ENCODE assay signal across 1 cellular context in the genomic region with DNA sequence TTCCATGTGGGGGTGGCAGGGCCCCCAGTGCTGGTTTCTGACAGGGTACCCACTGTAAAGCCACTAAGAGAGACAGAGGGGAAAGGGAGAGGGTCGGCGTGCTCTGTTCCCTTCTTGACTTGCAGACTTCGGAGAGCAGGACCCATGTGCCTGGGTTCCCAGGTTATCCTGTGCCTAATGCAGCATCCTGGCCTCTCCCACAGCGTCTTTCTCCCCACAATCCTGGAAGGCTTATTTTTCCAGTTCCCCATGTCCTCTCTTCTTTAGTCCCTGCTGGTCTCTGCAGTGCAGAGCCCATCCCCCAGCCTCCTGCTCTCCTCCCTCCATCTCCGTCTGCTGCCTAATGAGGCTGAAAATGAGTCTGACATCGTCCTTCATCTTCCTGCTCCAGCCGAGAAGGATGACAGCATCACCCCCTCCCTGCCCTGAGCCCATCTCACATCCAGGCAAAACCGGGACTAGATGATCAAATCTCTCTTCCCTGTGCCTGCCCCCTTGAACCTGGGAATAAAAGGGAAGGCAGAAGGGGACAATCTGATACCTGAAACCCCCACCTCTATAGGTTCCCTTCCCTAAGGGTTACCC.
A peak's percentile ranks its signal among the peaks of the same experiment; 100 is the strongest.
TF ChIP-seq lines count a peak whose summit lies in the region.

No MANE protein-coding gene starts in this region.

TF ChIP-seq in HEK293, 187 proteins besides CTCF, POLR2A, EP300 and RAD21 (continued from another document):
- TF ChIP-seq, protein P1, sequence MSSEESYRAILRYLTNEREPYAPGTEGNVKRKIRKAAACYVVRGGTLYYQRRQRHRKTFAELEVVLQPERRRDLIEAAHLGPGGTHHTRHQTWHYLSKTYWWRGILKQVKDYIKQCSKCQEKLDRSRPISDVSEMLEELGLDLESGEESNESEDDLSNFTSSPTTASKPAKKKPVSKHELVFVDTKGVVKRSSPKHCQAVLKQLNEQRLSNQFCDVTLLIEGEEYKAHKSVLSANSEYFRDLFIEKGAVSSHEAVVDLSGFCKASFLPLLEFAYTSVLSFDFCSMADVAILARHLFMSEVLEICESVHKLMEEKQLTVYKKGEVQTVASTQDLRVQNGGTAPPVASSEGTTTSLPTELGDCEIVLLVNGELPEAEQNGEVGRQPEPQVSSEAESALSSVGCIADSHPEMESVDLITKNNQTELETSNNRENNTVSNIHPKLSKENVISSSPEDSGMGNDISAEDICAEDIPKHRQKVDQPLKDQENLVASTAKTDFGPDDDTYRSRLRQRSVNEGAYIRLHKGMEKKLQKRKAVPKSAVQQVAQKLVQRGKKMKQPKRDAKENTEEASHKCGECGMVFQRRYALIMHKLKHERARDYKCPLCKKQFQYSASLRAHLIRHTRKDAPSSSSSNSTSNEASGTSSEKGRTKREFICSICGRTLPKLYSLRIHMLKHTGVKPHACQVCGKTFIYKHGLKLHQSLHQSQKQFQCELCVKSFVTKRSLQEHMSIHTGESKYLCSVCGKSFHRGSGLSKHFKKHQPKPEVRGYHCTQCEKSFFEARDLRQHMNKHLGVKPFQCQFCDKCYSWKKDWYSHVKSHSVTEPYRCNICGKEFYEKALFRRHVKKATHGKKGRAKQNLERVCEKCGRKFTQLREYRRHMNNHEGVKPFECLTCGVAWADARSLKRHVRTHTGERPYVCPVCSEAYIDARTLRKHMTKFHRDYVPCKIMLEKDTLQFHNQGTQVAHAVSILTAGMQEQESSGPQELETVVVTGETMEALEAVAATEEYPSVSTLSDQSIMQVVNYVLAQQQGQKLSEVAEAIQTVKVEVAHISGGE (tag by site-specific recombination; conservative IDR thresholded peaks at IDR 0.05; ENCODE audit: low read depth) = no peak
- no peak for TF ChIP-seq MEIS1 (CRISPR knock-in tag; IDR thresholded peaks at IDR 0.05; ENCODE audit: borderline replicate concordance)
- TF ChIP-seq REPIN1 (tag by site-specific recombination; IDR thresholded peaks at IDR 0.05; ENCODE audit: low read depth) = no peak
- peak; percentile 82; the same call in 1 of the 2 replicates for TF ChIP-seq ZNF660 (tag by site-specific recombination; IDR thresholded peaks at IDR 0.05)
- no peak; the same call in 1 of the 2 replicates for TF ChIP-seq MZF1 (tag by site-specific recombination; IDR thresholded peaks at IDR 0.05; ENCODE audit: borderline replicate concordance)
TF ChIP-seq in HEK293: peak in this region for 27.
